ENCODE assay signal across 24 cellular contexts in the genomic region with DNA sequence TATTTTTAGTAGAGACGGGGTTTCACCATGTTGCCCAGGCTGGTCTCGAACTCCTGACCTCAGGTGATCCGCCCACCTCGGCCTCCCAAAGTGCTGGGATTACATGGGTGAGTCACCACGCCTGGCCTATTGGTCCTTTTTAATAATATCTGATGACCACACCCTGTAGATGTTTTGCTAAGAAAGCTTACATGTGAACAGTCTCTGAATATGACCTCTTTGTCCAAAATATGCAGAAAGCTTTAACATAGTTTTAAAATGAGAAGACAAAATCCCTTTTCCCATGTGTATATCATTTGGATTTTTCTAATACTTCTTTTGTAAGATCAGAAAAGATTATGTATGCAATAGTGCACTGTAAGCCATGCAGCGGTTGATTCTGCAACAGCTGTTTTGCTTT. TPM values are rescaled to one million over a fixed set of nuclear protein-coding genes. Genes with fewer than 3 reads are reported as not detected.
DNase-seq lines count a peak whose midpoint lies in the region; ATAC-seq, FAIRE-seq and TF ChIP-seq lines count a peak whose summit lies in the region.
"Had no signal": no experiment of that assay in that cellular context is flagged by ENCODE, and none has a peak within 500 bp of the region (broad histone marks: within the 10 kb centered on the region; RNA-seq: fewer than 3 reads in every experiment).

No MANE protein-coding gene starts in this region.

- FAIRE-seq in H54 (lab: Jason Lieb, UNC) = peak; percentile 52
- FAIRE-seq: A204.1, GM12878, pancreas had no signal

- POLR2A ChIA-PET in AG04450 (lab: Yijun Ruan, JAX) = interaction anchor here (1.1 to 1.2 kb wide), 2 partner anchors 10 to 34 kb away, joined by 4 read pairs; no protein-coding TSS in a partner anchor
- POLR2A ChIA-PET in PC-9 (lab: Charles Lee; ENCODE audit: unreplicated experiment) = interaction anchor here (0.6 to 0.7 kb wide), 2 partner anchors 11 to 474 kb away, joined by 3 to 6 read pairs; no protein-coding TSS in a partner anchor

- CTCF ChIA-PET in AG04450 (lab: Charles Lee) = interaction anchor here (0.7 kb wide), 1 partner anchor 10 kb away, joined by 4 read pairs; no protein-coding TSS in a partner anchor
- CTCF ChIA-PET in PC-9 (lab: Charles Lee) = interaction anchor here (0.7 kb wide), 1 partner anchor 11 kb away, joined by 9 read pairs; no protein-coding TSS in a partner anchor

- no peak overlapping the region for H3K4me2 ChIP-seq in PC-9

- peaks cover 53% of the 10 kb centered on the region for H3K79me2 ChIP-seq in PC-9 (ENCODE audit: low read depth)

- no peaks in the 10 kb centered on the region for H3K9me2 ChIP-seq in PC-9 (ENCODE audit: insufficient read depth)

- H3K4me3 ChIP-seq in AG04450 (ENCODE audit: low read depth, low read length) (no peak overlapping the region), cardiac fibroblast (replicated peaks in 1 of 2; ENCODE audit: low read depth in 2 of 2, low read length in 2 of 2) (no peak overlapping the region), PC-9 (no peak overlapping the region), dorsolateral prefrontal cortex (no peak overlapping the region)
- H3K4me3 ChIP-seq: GM12878, heart left ventricle, pancreas, Peyer's patch, upper lobe of right lung had no signal

- peaks cover 4% of the 10 kb centered on the region; the same call in 1 of the 2 replicates for H3F3A ChIP-seq in PC-9 (ENCODE audit: insufficient read depth, low read depth)

- H3K27ac ChIP-seq in AG04450 (ENCODE audit: low read depth, low read length) (peak overlapping the region; percentile 47), PC-9 (no peak overlapping the region), dorsolateral prefrontal cortex (no peak overlapping the region), caudate nucleus (ENCODE audit: low read depth, low read length) (no peak overlapping the region)
- H3K27ac ChIP-seq: heart left ventricle, pancreas, Peyer's patch, upper lobe of right lung had no signal

- no TSS peak for BruUV-seq in PC-9 (replicated peaks; lab: Mats Ljungman, UMichigan)

- no peaks in the 10 kb centered on the region for H3K9me3 ChIP-seq in AG04450 (ENCODE audit: control insufficient read depth, insufficient read depth, low read length)
- H3K9me3 ChIP-seq in PC-9 (ENCODE audit: insufficient read depth, low read depth) = no peaks in the 10 kb centered on the region
- H3K9me3 ChIP-seq: heart left ventricle, pancreas, Peyer's patch, upper lobe of right lung had no signal

- DNase-seq in AG04450 (ENCODE audit: low read depth, low spot score) = no peak
- no peak for DNase-seq in H54 (ENCODE audit: insufficient read length, low spot score)
- DNase-seq in cardiac fibroblast (ENCODE audit: low read depth in 2 of 2) = peak; percentile 30 to 90
- DNase-seq in iris pigment epithelial cell (ENCODE audit: low read depth) = peak; percentile 73
- no peak for DNase-seq in PC-9
- no peak for DNase-seq in dorsolateral prefrontal cortex
- no peak for DNase-seq in caudate nucleus (lab: John Stamatoyannopoulos, UW)
- DNase-seq: CD4-positive, CD25-positive, alpha-beta regulatory T cell; effector memory CD8-positive, alpha-beta T cell; GDM1; heart left ventricle; MM.1S; naive B cell; NCI-H1436; NCI-H524 treated with DMSO at 0.1 percent for 48 hours; pancreas; Peyer's patch; right cardiac atrium; upper lobe of right lung had no signal

- H3K36me3 ChIP-seq in PC-9 (ENCODE audit: low read depth) = no peaks in the 10 kb centered on the region
- H3K36me3 ChIP-seq: heart left ventricle, pancreas, Peyer's patch, upper lobe of right lung had no signal

- no peaks in the 10 kb centered on the region for H3K27me3 ChIP-seq in AG04450 (ENCODE audit: control insufficient read depth, insufficient read depth, low read length)
- no peaks in the 10 kb centered on the region for H3K27me3 ChIP-seq in PC-9 (ENCODE audit: insufficient read depth, low read depth)
- no peaks in the 10 kb centered on the region for H3K27me3 ChIP-seq in dorsolateral prefrontal cortex
- H3K27me3 ChIP-seq: heart left ventricle, pancreas, Peyer's patch, upper lobe of right lung had no signal

- H2AFZ ChIP-seq in PC-9 = no peak overlapping the region

- TF ChIP-seq POLR2A in H54 (IDR thresholded peaks at IDR 0.05; ENCODE audit: low read depth, low read length) = no peak

- H3K4me1 ChIP-seq in PC-9 (replicated peaks; ENCODE audit: insufficient read depth) = peaks cover 2% of the 10 kb centered on the region; the same call in 1 of the 2 replicates
- H3K4me1 ChIP-seq: upper lobe of right lung had no signal

- no peak for ATAC-seq in GM21515 (IDR thresholded peaks at IDR 0.05; ENCODE audit: unreplicated experiment)
- ATAC-seq: effector memory CD8-positive, alpha-beta T cell; esophagus mucosa; heart left ventricle; left lobe of liver; pancreas; right cardiac atrium; upper lobe of right lung had no signal

- TF ChIP-seq CTCF in AG04450 (IDR thresholded peaks at IDR 0.05; ENCODE audit: low read depth, low read length) (no peak), cardiac fibroblast (IDR thresholded peaks at IDR 0.05; ENCODE audit: low read depth, low read length) (no peak), PC-9 (conservative IDR thresholded peaks at IDR 0.05) (no peak), dorsolateral prefrontal cortex (IDR thresholded peaks at IDR 0.05 in 54 of 56, conservative IDR thresholded peaks at IDR 0.05 in 2 of 56; ENCODE audit: low read depth in 1 of 56, partially characterized antibody in 56 of 56) (no peak)

- intact Hi-C loops in PC-9 (cut with micrococcal nuclease; ENCODE audit: unreplicated experiment) (no loop called here), dorsolateral prefrontal cortex (cut with DNase I) (no loop called here)

- H4K20me1 ChIP-seq in PC-9 (ENCODE audit: insufficient read depth) = no peaks in the 10 kb centered on the region

RNA-seq across cellular contexts. Expression of a gene that starts 38.5 kb away (rescaled TPM):
- 91.6 and 104 TPM in 2 replicates for polyA plus RNA-seq in AG04450 (2011; rRNA removed)
- 43.0 and 72.5 TPM in 2 replicates for polyA minus RNA-seq in AG04450 (2011; rRNA and poly(A)+ RNA removed)
- 59.5 and 61.9 TPM in 2 replicates for total RNA-seq in PC-9 (2021)
- total RNA-seq in dorsolateral prefrontal cortex = 10 to 100 TPM; 12.0 to 32.9 (median 20.8) TPM

Comparison
In these comparisons a context has a peak if more than half of its experiments do, and no peak if none do; other contexts are left out.
1. DNase-seq: peak in cardiac fibroblast (2 of 2) and iris pigment epithelial cell (single experiment); none in AG04450 (single experiment), H54 (single experiment), PC-9 (0 of 2), dorsolateral prefrontal cortex (0 of 10) and caudate nucleus (0 of 61).